1 cellular context compared by ENCODE assay signal in the genomic region with DNA sequence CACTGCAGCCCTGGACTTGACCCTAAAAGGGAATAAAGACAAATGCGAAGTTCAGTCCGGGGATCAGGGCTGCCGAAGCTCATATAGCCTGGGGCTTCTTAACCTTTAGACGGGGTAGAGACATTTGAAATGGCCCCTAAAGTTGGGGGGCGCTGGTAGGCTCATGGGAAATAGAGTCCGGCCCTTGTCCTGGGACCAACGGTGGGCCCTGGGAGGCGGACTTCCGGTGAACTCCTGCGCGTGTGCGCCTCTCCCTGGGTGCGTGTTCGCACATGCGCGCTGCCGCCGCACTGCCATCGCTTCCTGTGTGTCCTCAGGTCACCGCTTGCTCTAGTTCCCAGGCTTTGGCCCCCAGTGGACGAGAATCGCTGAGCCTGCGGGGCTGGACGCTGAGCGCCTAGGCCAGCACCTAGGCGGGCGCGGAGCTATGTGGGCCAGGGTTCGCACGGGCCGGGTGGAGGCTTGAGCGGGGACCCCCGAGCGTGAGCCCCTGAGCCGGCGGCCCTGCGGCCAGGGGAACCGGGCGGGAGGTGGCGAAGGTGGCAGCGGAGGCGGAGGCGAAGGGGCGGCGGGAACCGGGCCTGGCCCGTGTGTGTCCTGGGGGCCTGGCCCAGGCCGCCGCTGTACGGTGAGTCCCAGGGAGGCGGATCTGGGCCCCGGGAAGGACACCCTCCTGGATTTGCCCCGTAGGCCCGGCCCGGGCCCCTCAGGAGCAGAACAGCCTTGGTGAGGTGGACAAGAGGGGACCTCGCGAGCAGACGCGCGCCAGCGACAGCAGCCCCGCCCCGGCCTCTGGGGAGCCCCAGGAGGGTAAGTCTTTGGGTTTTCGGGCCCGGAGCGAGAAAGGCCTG.
TF ChIP-seq lines count a peak whose summit lies in the region.

No MANE protein-coding gene starts in this region.

TF ChIP-seq in HepG2, 621 proteins besides CTCF, POLR2A, EP300 and RAD21 (continued from another document and continues in another):
- TF ChIP-seq, protein P1, sequence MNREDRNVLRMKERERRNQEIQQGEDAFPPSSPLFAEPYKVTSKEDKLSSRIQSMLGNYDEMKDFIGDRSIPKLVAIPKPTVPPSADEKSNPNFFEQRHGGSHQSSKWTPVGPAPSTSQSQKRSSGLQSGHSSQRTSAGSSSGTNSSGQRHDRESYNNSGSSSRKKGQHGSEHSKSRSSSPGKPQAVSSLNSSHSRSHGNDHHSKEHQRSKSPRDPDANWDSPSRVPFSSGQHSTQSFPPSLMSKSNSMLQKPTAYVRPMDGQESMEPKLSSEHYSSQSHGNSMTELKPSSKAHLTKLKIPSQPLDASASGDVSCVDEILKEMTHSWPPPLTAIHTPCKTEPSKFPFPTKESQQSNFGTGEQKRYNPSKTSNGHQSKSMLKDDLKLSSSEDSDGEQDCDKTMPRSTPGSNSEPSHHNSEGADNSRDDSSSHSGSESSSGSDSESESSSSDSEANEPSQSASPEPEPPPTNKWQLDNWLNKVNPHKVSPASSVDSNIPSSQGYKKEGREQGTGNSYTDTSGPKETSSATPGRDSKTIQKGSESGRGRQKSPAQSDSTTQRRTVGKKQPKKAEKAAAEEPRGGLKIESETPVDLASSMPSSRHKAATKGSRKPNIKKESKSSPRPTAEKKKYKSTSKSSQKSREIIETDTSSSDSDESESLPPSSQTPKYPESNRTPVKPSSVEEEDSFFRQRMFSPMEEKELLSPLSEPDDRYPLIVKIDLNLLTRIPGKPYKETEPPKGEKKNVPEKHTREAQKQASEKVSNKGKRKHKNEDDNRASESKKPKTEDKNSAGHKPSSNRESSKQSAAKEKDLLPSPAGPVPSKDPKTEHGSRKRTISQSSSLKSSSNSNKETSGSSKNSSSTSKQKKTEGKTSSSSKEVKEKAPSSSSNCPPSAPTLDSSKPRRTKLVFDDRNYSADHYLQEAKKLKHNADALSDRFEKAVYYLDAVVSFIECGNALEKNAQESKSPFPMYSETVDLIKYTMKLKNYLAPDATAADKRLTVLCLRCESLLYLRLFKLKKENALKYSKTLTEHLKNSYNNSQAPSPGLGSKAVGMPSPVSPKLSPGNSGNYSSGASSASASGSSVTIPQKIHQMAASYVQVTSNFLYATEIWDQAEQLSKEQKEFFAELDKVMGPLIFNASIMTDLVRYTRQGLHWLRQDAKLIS (CRISPR knock-in tag; IDR thresholded peaks at IDR 0.05) = no peak
- no peak for TF ChIP-seq ZNF660 (CRISPR knock-in tag; IDR thresholded peaks at IDR 0.05; ENCODE audit: borderline replicate concordance, low read depth)
- TF ChIP-seq RFX3 (CRISPR knock-in tag; IDR thresholded peaks at IDR 0.05) = no peak
- peak; percentile 71; the same call in 1 of the 2 replicates for TF ChIP-seq ZNF441 (CRISPR knock-in tag; IDR thresholded peaks at IDR 0.05; ENCODE audit: borderline replicate concordance)
- TF ChIP-seq ZNF891 (CRISPR knock-in tag; IDR thresholded peaks at IDR 0.05) = 0 out of 2 replicates have a peak, but pooled peaks have one; percentile 1
- TF ChIP-seq ZNF879 (CRISPR knock-in tag; IDR thresholded peaks at IDR 0.05) = no peak
- peak; percentile 99 for TF ChIP-seq RXRB (CRISPR knock-in tag; IDR thresholded peaks at IDR 0.05; ENCODE audit: borderline replicate concordance)
- TF ChIP-seq, protein P2, sequence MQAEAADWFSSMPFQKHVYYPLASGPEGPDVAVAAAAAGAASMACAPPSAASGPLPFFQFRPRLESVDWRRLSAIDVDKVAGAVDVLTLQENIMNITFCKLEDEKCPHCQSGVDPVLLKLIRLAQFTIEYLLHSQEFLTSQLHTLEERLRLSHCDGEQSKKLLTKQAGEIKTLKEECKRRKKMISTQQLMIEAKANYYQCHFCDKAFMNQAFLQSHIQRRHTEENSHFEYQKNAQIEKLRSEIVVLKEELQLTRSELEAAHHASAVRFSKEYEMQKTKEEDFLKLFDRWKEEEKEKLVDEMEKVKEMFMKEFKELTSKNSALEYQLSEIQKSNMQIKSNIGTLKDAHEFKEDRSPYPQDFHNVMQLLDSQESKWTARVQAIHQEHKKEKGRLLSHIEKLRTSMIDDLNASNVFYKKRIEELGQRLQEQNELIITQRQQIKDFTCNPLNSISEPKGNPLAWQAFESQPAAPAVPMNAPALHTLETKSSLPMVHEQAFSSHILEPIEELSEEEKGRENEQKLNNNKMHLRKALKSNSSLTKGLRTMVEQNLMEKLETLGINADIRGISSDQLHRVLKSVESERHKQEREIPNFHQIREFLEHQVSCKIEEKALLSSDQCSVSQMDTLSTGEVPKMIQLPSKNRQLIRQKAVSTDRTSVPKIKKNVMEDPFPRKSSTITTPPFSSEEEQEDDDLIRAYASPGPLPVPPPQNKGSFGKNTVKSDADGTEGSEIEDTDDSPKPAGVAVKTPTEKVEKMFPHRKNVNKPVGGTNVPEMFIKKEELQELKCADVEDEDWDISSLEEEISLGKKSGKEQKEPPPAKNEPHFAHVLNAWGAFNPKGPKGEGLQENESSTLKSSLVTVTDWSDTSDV (CRISPR knock-in tag; IDR thresholded peaks at IDR 0.05) = no peak
- TF ChIP-seq, protein P3, sequence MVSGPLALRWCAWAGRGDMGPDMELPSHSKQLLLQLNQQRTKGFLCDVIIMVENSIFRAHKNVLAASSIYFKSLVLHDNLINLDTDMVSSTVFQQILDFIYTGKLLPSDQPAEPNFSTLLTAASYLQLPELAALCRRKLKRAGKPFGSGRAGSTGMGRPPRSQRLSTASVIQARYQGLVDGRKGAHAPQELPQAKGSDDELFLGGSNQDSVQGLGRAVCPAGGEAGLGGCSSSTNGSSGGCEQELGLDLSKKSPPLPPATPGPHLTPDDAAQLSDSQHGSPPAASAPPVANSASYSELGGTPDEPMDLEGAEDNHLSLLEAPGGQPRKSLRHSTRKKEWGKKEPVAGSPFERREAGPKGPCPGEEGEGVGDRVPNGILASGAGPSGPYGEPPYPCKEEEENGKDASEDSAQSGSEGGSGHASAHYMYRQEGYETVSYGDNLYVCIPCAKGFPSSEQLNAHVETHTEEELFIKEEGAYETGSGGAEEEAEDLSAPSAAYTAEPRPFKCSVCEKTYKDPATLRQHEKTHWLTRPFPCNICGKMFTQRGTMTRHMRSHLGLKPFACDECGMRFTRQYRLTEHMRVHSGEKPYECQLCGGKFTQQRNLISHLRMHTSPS (CRISPR knock-in tag; IDR thresholded peaks at IDR 0.05; ENCODE audit: low read depth) = no peak
- peak; percentile 66 for TF ChIP-seq ZNF430 (CRISPR knock-in tag; IDR thresholded peaks at IDR 0.05)
- TF ChIP-seq ZNF263 (CRISPR knock-in tag; IDR thresholded peaks at IDR 0.05) = peak; percentile 44; the same call in 1 of the 2 replicates
- TF ChIP-seq SNAI1 (CRISPR knock-in tag; IDR thresholded peaks at IDR 0.05; ENCODE audit: borderline replicate concordance) = peak; percentile 83; the same call in 1 of the 2 replicates
- peak; percentile 94 for TF ChIP-seq ZZZ3 (CRISPR knock-in tag; IDR thresholded peaks at IDR 0.05; ENCODE audit: borderline replicate concordance)
- no peak for TF ChIP-seq RBAK (CRISPR knock-in tag; IDR thresholded peaks at IDR 0.05)
- TF ChIP-seq, protein P4, sequence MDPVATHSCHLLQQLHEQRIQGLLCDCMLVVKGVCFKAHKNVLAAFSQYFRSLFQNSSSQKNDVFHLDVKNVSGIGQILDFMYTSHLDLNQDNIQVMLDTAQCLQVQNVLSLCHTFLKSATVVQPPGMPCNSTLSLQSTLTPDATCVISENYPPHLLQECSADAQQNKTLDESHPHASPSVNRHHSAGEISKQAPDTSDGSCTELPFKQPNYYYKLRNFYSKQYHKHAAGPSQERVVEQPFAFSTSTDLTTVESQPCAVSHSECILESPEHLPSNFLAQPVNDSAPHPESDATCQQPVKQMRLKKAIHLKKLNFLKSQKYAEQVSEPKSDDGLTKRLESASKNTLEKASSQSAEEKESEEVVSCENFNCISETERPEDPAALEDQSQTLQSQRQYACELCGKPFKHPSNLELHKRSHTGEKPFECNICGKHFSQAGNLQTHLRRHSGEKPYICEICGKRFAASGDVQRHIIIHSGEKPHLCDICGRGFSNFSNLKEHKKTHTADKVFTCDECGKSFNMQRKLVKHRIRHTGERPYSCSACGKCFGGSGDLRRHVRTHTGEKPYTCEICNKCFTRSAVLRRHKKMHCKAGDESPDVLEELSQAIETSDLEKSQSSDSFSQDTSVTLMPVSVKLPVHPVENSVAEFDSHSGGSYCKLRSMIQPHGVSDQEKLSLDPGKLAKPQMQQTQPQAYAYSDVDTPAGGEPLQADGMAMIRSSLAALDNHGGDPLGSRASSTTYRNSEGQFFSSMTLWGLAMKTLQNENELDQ (CRISPR knock-in tag; IDR thresholded peaks at IDR 0.05; ENCODE audit: borderline replicate concordance) = no peak
- TF ChIP-seq RNF2 (conservative IDR thresholded peaks at IDR 0.05; ENCODE audit: low read depth) = 0 out of 2 replicates have a peak, but pooled peaks have one; percentile 47
- TF ChIP-seq, protein P5, sequence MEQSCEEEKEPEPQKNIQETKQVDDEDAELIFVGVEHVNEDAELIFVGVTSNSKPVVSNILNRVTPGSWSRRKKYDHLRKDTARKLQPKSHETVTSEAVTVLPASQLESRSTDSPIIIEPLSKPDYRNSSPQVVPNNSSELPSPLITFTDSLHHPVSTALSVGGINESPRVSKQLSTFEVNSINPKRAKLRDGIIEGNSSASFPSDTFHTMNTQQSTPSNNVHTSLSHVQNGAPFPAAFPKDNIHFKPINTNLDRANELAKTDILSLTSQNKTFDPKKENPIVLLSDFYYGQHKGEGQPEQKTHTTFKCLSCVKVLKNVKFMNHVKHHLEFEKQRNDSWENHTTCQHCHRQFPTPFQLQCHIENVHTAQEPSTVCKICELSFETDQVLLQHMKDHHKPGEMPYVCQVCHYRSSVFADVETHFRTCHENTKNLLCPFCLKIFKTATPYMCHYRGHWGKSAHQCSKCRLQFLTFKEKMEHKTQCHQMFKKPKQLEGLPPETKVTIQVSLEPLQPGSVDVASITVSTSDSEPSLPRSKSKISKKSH (CRISPR knock-in tag; IDR thresholded peaks at IDR 0.05; ENCODE audit: borderline replicate concordance) = peak; percentile 7; the same call in 1 of the 2 replicates
- TF ChIP-seq, protein P6, sequence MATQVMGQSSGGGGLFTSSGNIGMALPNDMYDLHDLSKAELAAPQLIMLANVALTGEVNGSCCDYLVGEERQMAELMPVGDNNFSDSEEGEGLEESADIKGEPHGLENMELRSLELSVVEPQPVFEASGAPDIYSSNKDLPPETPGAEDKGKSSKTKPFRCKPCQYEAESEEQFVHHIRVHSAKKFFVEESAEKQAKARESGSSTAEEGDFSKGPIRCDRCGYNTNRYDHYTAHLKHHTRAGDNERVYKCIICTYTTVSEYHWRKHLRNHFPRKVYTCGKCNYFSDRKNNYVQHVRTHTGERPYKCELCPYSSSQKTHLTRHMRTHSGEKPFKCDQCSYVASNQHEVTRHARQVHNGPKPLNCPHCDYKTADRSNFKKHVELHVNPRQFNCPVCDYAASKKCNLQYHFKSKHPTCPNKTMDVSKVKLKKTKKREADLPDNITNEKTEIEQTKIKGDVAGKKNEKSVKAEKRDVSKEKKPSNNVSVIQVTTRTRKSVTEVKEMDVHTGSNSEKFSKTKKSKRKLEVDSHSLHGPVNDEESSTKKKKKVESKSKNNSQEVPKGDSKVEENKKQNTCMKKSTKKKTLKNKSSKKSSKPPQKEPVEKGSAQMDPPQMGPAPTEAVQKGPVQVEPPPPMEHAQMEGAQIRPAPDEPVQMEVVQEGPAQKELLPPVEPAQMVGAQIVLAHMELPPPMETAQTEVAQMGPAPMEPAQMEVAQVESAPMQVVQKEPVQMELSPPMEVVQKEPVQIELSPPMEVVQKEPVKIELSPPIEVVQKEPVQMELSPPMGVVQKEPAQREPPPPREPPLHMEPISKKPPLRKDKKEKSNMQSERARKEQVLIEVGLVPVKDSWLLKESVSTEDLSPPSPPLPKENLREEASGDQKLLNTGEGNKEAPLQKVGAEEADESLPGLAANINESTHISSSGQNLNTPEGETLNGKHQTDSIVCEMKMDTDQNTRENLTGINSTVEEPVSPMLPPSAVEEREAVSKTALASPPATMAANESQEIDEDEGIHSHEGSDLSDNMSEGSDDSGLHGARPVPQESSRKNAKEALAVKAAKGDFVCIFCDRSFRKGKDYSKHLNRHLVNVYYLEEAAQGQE (IDR thresholded peaks at IDR 0.05; ENCODE audit: borderline replicate concordance in 1 of 2, low read depth in 1 of 2, low read length in 2 of 2) = no peak
- no peak for TF ChIP-seq ATF1 (CRISPR knock-in tag; IDR thresholded peaks at IDR 0.05)
- TF ChIP-seq, protein P7, sequence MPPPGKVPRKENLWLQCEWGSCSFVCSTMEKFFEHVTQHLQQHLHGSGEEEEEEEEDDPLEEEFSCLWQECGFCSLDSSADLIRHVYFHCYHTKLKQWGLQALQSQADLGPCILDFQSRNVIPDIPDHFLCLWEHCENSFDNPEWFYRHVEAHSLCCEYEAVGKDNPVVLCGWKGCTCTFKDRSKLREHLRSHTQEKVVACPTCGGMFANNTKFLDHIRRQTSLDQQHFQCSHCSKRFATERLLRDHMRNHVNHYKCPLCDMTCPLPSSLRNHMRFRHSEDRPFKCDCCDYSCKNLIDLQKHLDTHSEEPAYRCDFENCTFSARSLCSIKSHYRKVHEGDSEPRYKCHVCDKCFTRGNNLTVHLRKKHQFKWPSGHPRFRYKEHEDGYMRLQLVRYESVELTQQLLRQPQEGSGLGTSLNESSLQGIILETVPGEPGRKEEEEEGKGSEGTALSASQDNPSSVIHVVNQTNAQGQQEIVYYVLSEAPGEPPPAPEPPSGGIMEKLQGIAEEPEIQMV (CRISPR knock-in tag; IDR thresholded peaks at IDR 0.05; ENCODE audit: low read depth) = peak; percentile 49; the same call in 1 of the 2 replicates
- TF ChIP-seq GATA4 (IDR thresholded peaks at IDR 0.05; ENCODE audit: borderline replicate concordance, low read depth) = no peak
- TF ChIP-seq EEA1 (CRISPR knock-in tag; IDR thresholded peaks at IDR 0.05; ENCODE audit: borderline replicate concordance) = peak; percentile 95
- TF ChIP-seq JARID2 (CRISPR knock-in tag; IDR thresholded peaks at IDR 0.05; ENCODE audit: insufficient replicate concordance) = no peak
- no peak for TF ChIP-seq ZNF75D (CRISPR knock-in tag; IDR thresholded peaks at IDR 0.05; ENCODE audit: borderline replicate concordance)
- 0 out of 2 replicates have a peak, but pooled peaks have one; percentile 65 for TF ChIP-seq REL (CRISPR knock-in tag; conservative IDR thresholded peaks at IDR 0.05)
- no peak for TF ChIP-seq ZNF644 (CRISPR knock-in tag; IDR thresholded peaks at IDR 0.05; ENCODE audit: low read depth)
- TF ChIP-seq NR2F2 (IDR thresholded peaks at IDR 0.05; ENCODE audit: borderline replicate concordance, low read depth) = peak; percentile 63; the same call in 1 of the 2 replicates
- no peak for TF ChIP-seq SMAD9 (CRISPR knock-in tag; IDR thresholded peaks at IDR 0.05)
- TF ChIP-seq, protein P8, sequence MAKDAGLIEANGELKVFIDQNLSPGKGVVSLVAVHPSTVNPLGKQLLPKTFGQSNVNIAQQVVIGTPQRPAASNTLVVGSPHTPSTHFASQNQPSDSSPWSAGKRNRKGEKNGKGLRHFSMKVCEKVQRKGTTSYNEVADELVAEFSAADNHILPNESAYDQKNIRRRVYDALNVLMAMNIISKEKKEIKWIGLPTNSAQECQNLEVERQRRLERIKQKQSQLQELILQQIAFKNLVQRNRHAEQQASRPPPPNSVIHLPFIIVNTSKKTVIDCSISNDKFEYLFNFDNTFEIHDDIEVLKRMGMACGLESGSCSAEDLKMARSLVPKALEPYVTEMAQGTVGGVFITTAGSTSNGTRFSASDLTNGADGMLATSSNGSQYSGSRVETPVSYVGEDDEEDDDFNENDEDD (CRISPR knock-in tag; IDR thresholded peaks at IDR 0.05; ENCODE audit: borderline replicate concordance) = peak; percentile 34; the same call in 1 of the 2 replicates
- TF ChIP-seq NKX3-1 (CRISPR knock-in tag; IDR thresholded peaks at IDR 0.05) = 0 out of 2 replicates have a peak, but pooled peaks have one; percentile 38
- TF ChIP-seq MYC (CRISPR knock-in tag; IDR thresholded peaks at IDR 0.05; ENCODE audit: borderline replicate concordance) = peak; percentile 88
- TF ChIP-seq, protein P9, sequence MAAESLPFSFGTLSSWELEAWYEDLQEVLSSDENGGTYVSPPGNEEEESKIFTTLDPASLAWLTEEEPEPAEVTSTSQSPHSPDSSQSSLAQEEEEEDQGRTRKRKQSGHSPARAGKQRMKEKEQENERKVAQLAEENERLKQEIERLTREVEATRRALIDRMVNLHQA (CRISPR knock-in tag; IDR thresholded peaks at IDR 0.05) = no peak
- peak; percentile 72 for TF ChIP-seq MED13 (CRISPR knock-in tag; IDR thresholded peaks at IDR 0.05)
- 0 out of 2 replicates have a peak, but pooled peaks have one; percentile 23 for TF ChIP-seq ZSCAN29 (CRISPR knock-in tag; conservative IDR thresholded peaks at IDR 0.05)
